In genomic region chr5:107567901-107568671, GRCh38 we compare ENCODE assay signal across 14 cellular contexts.
DNase-seq lines count a peak whose midpoint lies in the region; ATAC-seq, FAIRE-seq and TF ChIP-seq lines count a peak whose summit lies in the region.
"Had no signal": no experiment of that assay in that cellular context is flagged by ENCODE, and none has a peak within 500 bp of the region (broad histone marks: within the 10 kb centered on the region; RNA-seq: fewer than 3 reads in every experiment).

No MANE protein-coding gene starts in this region.

- no peaks in the 10 kb centered on the region for H3K9me3 ChIP-seq in RWPE2 (ENCODE audit: severe bottlenecking)
- H3K9me3 ChIP-seq: stomach had no signal

- ATAC-seq in RWPE2 (ENCODE audit: low read depth) = peak; percentile 70

- no peaks in the 10 kb centered on the region for H3K9me3 Mint-ChIP-seq in nephron
- H3K9me3 Mint-ChIP-seq: CD4-positive, CD25-positive, alpha-beta regulatory T cell; HFFc6 had no signal

- FAIRE-seq in GM12891 (lab: Jason Lieb, UNC) = peak; percentile 67

- no peak for TF ChIP-seq POLR2A in GM12891 (IDR thresholded peaks at IDR 0.05; ENCODE audit: low read depth, low read length)

- peaks cover 72% of the 10 kb centered on the region for H3K4me1 ChIP-seq in RWPE2 (ENCODE audit: insufficient read depth, poor library complexity, severe bottlenecking)

- H3K4me3 Mint-ChIP-seq in nephron = no peak overlapping the region
- H3K4me3 Mint-ChIP-seq: CD4-positive, CD25-positive, alpha-beta regulatory T cell; HFFc6 had no signal

- no peaks in the 10 kb centered on the region for H3K27me3 ChIP-seq in RWPE2 (ENCODE audit: insufficient read depth, poor library complexity, severe bottlenecking)
- H3K27me3 ChIP-seq: stomach had no signal

- DNase-seq in GM12891 (ENCODE audit: insufficient read length, low spot score) (no peak), NCI-H1436 treated with DMSO at 0.1 percent for 48 hours (lab: John Stamatoyannopoulos, UW) (peak; percentile 75), RWPE2 (ENCODE audit: low spot score) (no peak), HUDEP-2 (lab: John Stamatoyannopoulos, UW; ENCODE audit: unreplicated experiment in 76 of 76) (no peak), GM20000 (ENCODE audit: low spot score) (no peak), GM19240 (ENCODE audit: insufficient read length, low spot score) (no peak)
- DNase-seq: activated CD4-positive, CD25-positive, alpha-beta regulatory T cell; activated T-cell treated with anti-CD3 and anti-CD28 coated beads for 4 hours; CD4-positive, CD25-positive, alpha-beta regulatory T cell; HFFc6; NCI-H1048; nucleus accumbens; stomach had no signal

- H3K27me3 Mint-ChIP-seq in nephron (ENCODE audit: low read depth) = no peaks in the 10 kb centered on the region

- H3K4me3 ChIP-seq in RWPE2 (ENCODE audit: severe bottlenecking) = no peak overlapping the region
- H3K4me3 ChIP-seq: stomach had no signal

- H3K27ac ChIP-seq in RWPE2 (ENCODE audit: poor library complexity, severe bottlenecking) = peak overlapping the region; percentile 28
- H3K27ac ChIP-seq: stomach had no signal

- no peak for TF ChIP-seq CTCF in RWPE2 (IDR thresholded peaks at IDR 0.05; ENCODE audit: poor library complexity, severe bottlenecking)
- TF ChIP-seq CTCF in nephron (IDR thresholded peaks at IDR 0.05; ENCODE audit: unreplicated experiment in 3 of 3) = no peak
- no peak for TF ChIP-seq CTCF in GM20000 (IDR thresholded peaks at IDR 0.05; ENCODE audit: extremely low read depth, missing control alignments)

- no peaks in the 10 kb centered on the region for H3K36me3 ChIP-seq in RWPE2 (ENCODE audit: low read depth)
- H3K36me3 ChIP-seq: stomach had no signal

- peaks cover 83% of the 10 kb centered on the region for H3K4me1 Mint-ChIP-seq in nephron

- H3K36me3 Mint-ChIP-seq in nephron (ENCODE audit: low read depth) = no peaks in the 10 kb centered on the region
- H3K36me3 Mint-ChIP-seq: CD4-positive, CD25-positive, alpha-beta regulatory T cell had no signal

- H3K27ac Mint-ChIP-seq in nephron = peak overlapping the region; percentile 51 to 68 (median 66)
- H3K27ac Mint-ChIP-seq: HFFc6 had no signal

TF ChIP-seq in GM12891, 5 proteins besides CTCF, POLR2A, EP300 and RAD21:
- TF ChIP-seq SPI1 (IDR thresholded peaks at IDR 0.05; ENCODE audit: low read depth, low read length) = no peak
